In genomic region chr22:31212783-31213626, GRCh38 we compare ENCODE assay signal across 8 cellular contexts. TPM values are rescaled to one million over a fixed set of nuclear protein-coding genes. Genes with fewer than 3 reads are reported as not detected.
A peak's percentile ranks its signal among the peaks of the same experiment; 100 is the strongest.
DNase-seq lines count a peak whose midpoint lies in the region; ATAC-seq and TF ChIP-seq lines count a peak whose summit lies in the region.

No MANE protein-coding gene starts in this region.

- no peak overlapping the region for H3K23ac ChIP-seq in H9 (ENCODE audit: insufficient read length, low read depth, low read length)

- H3K27me3 ChIP-seq in H9 (ENCODE audit: insufficient read depth, low read length) (no peaks in the 10 kb centered on the region), foreskin keratinocyte (no peaks in the 10 kb centered on the region)

- peaks cover 2% of the 10 kb centered on the region; the same call in 1 of the 2 replicates for H3K79me2 ChIP-seq in H9 (ENCODE audit: insufficient read depth, low read length)

- no peak overlapping the region for H2BK12ac ChIP-seq in H9 (ENCODE audit: insufficient read length, low read depth, low read length)

- no peak overlapping the region for H3T11ph ChIP-seq in H9 (ENCODE audit: low read length)

- peak overlapping the region; percentile 92 to 93 for H3K4me3 Mint-ChIP-seq in H9
- H3K4me3 Mint-ChIP-seq in T-helper 2 cell treated with Interferon-gamma antibody and Interleukin-4, amounts not matched to agents 5 μg/mL and 100 μg/mL, for 36 hours: peak overlapping the region; percentile 90

- H2BK15ac ChIP-seq in H9 (ENCODE audit: low read depth, low read length): no peak overlapping the region

- H4K8ac ChIP-seq in H9 (replicated peaks; ENCODE audit: insufficient read length, low read depth, low read length): no peak overlapping the region

- peak overlapping the region; percentile 80 for H3K14ac ChIP-seq in H9 (ENCODE audit: insufficient read depth, low read length)

- no peaks in the 10 kb centered on the region for H3K9me3 Mint-ChIP-seq in H9
- no peaks in the 10 kb centered on the region for H3K9me3 Mint-ChIP-seq in T-helper 2 cell treated with Interferon-gamma antibody and Interleukin-4, amounts not matched to agents 5 μg/mL and 100 μg/mL, for 36 hours

- no peak overlapping the region for H3K18ac ChIP-seq in H9 (ENCODE audit: insufficient read length, low read depth, low read length)

- no CpG with 5 or more reads among the region's 11 CpGs for WGBS in H9 (ENCODE audit: extremely low coverage, insufficient read length, low lambda C conversion rate)

- H4K20me1 ChIP-seq in H9 (ENCODE audit: control insufficient read depth, insufficient read depth, insufficient read length): no peaks in the 10 kb centered on the region

- H3K27ac ChIP-seq in H9 (ENCODE audit: insufficient read length, low read depth, low read length) (no peak overlapping the region), foreskin keratinocyte (peak overlapping the region; percentile 54), skin epidermis (peak overlapping the region; percentile 8 to 92 (median 82))

- no peak overlapping the region for H2BK20ac ChIP-seq in H9 (ENCODE audit: low read depth, low read length, poor library complexity, severe bottlenecking)

- DNase-seq in H9 (no peak), foreskin keratinocyte (no peak), hippocampal formation (lab: John Stamatoyannopoulos, UW) (no peak), C1 segment of cervical spinal cord (lab: John Stamatoyannopoulos, UW) (no peak)
- DNase-seq in T-helper 2 cell treated with Interferon-gamma antibody and Interleukin-4, amounts not matched to agents 5 μg/mL and 100 μg/mL, for 36 hours (ENCODE audit: low spot score): no peak
- DNase-seq in activated CD4-positive, CD25-positive, alpha-beta regulatory T cell (lab: John Stamatoyannopoulos, UW): no peak

- peak overlapping the region; percentile 35 for H3K4me2 ChIP-seq in H9 (ENCODE audit: insufficient read depth, insufficient read length, low read length)

- peak overlapping the region; percentile 67 to 89 (median 82) for H3K4me3 ChIP-seq in skin epidermis

- no peak overlapping the region for H2AFZ ChIP-seq in H9 (ENCODE audit: low read length)

- peaks cover 0 to 6% (median 5%) of the 10 kb centered on the region in 3 experiments; a peak in 1 of 7 replicates for H3K36me3 Mint-ChIP-seq in H9 (ENCODE audit: insufficient read depth in 1 of 3, low read depth in 3 of 3)
- peaks cover 8% of the 10 kb centered on the region for H3K36me3 Mint-ChIP-seq in T-helper 2 cell treated with Interferon-gamma antibody and Interleukin-4, amounts not matched to agents 5 μg/mL and 100 μg/mL, for 36 hours (ENCODE audit: low read depth)

- H2AK5ac ChIP-seq in H9 (ENCODE audit: insufficient read length, low read length): no peak overlapping the region

- H3K4ac ChIP-seq in H9 (ENCODE audit: low read depth, low read length): no peak overlapping the region

- no peaks in the 10 kb centered on the region for H3K9me3 ChIP-seq in H9 (ENCODE audit: control insufficient read depth, low read depth, low read length)

- no peak overlapping the region for H2BK120ac ChIP-seq in H9 (ENCODE audit: low read depth, low read length, poor library complexity, severe bottlenecking)

- H2BK5ac ChIP-seq in H9 (ENCODE audit: insufficient read length, low read length): no peak overlapping the region

- no peak for ATAC-seq in foreskin keratinocyte
- no peak for ATAC-seq in GM19455 (IDR thresholded peaks at IDR 0.05; ENCODE audit: unreplicated experiment)

- peaks cover 3% of the 10 kb centered on the region for H3K79me1 ChIP-seq in H9 (ENCODE audit: insufficient read depth, low read depth, low read length, poor library complexity, severe bottlenecking)

- peak overlapping the region; percentile 65 for H3K9ac ChIP-seq in H9 (ENCODE audit: extremely low read depth, insufficient read length, low read length)

- H3K23me2 ChIP-seq in H9 (ENCODE audit: insufficient read length, low read depth, low read length, poor library complexity, severe bottlenecking): peaks cover 6% of the 10 kb centered on the region

- H3K4me1 ChIP-seq in H9 (ENCODE audit: insufficient read depth, low read length) (no peaks in the 10 kb centered on the region), foreskin keratinocyte (peaks cover 7% of the 10 kb centered on the region)

- peaks cover 19 to 20% of the 10 kb centered on the region in 2 experiments for H3K4me1 Mint-ChIP-seq in H9
- peaks cover 45% of the 10 kb centered on the region for H3K4me1 Mint-ChIP-seq in T-helper 2 cell treated with Interferon-gamma antibody and Interleukin-4, amounts not matched to agents 5 μg/mL and 100 μg/mL, for 36 hours (ENCODE audit: low read depth)

- peak overlapping the region in 1 of 3 experiments; percentile 89; a peak in 3 of 7 replicates for H3K27ac Mint-ChIP-seq in H9
- H3K27ac Mint-ChIP-seq in T-helper 2 cell treated with Interferon-gamma antibody and Interleukin-4, amounts not matched to agents 5 μg/mL and 100 μg/mL, for 36 hours: peak overlapping the region; percentile 64

- no peak overlapping the region for H4K91ac ChIP-seq in H9 (ENCODE audit: insufficient read length, low read depth, low read length)

- peaks cover 1% of the 10 kb centered on the region; the same call in 1 of the 2 replicates for H3K27me3 Mint-ChIP-seq in H9 (ENCODE audit: low read depth)
- H3K27me3 Mint-ChIP-seq in T-helper 2 cell treated with Interferon-gamma antibody and Interleukin-4, amounts not matched to agents 5 μg/mL and 100 μg/mL, for 36 hours (ENCODE audit: low read depth): no peaks in the 10 kb centered on the region

- TF ChIP-seq CTCF in H9 (conservative IDR thresholded peaks at IDR 0.05) (no peak), foreskin keratinocyte (conservative IDR thresholded peaks at IDR 0.05) (no peak)

- H4K5ac ChIP-seq in H9 (ENCODE audit: insufficient read length, low read depth, low read length): no peak overlapping the region

- H3K56ac ChIP-seq in H9 (ENCODE audit: insufficient read length, low read depth, low read length): no peak overlapping the region

RNA-seq across cellular contexts. Expression of gene LIMK2, which starts 0.9 kb away (rescaled TPM):
- total RNA-seq in H9 (2021): 50.5 and 51.3 TPM in 2 replicates
- total RNA-seq in foreskin keratinocyte: 80.9 and 86.6 TPM in 2 replicates
- 41.3 and 43.1 TPM in 2 replicates for polyA plus RNA-seq in foreskin keratinocyte

RNA-seq across cellular contexts. Expression of gene RNF185, which starts 53.0 kb away (rescaled TPM):
- total RNA-seq in H9 (2021): 21.3 and 24.3 TPM in 2 replicates
- 20.8 and 24.0 TPM in 2 replicates for total RNA-seq in foreskin keratinocyte
- polyA plus RNA-seq in foreskin keratinocyte: 17.8 and 19.2 TPM in 2 replicates
